1 cellular context compared by ENCODE assay signal in genomic region chr5:67773439-67773988, GRCh38.
A peak's percentile ranks its signal among the peaks of the same experiment; 100 is the strongest.
TF ChIP-seq lines count a peak whose summit lies in the region.

No MANE protein-coding gene starts in this region.

TF ChIP-seq in HepG2, 621 proteins besides CTCF, POLR2A, EP300 and RAD21 (continued from another document and continues in another):
- TF ChIP-seq LRRFIP1 (CRISPR knock-in tag; conservative IDR thresholded peaks at IDR 0.05) (no peak), MED13 (CRISPR knock-in tag; IDR thresholded peaks at IDR 0.05) (0 out of 2 replicates have a peak, but pooled peaks have one; percentile 25), SOX13 (IDR thresholded peaks at IDR 0.05) (no peak), SOX13 (CRISPR knock-in tag; conservative IDR thresholded peaks at IDR 0.05 in 1 of 2, IDR thresholded peaks at IDR 0.05 in 1 of 2) (peak in 1 of 2 experiments; percentile 82; a peak in 2 of 4 replicates), ZNF710 (CRISPR knock-in tag; IDR thresholded peaks at IDR 0.05; ENCODE audit: borderline replicate concordance) (peak; percentile 71; the same call in 1 of the 2 replicates), SOX6 (IDR thresholded peaks at IDR 0.05) (no peak), SOX6 (CRISPR knock-in tag; IDR thresholded peaks at IDR 0.05) (peak; percentile 62), CREM (IDR thresholded peaks at IDR 0.05) (peak; percentile 50; the same call in 1 of the 2 replicates), CREM (CRISPR knock-in tag; IDR thresholded peaks at IDR 0.05) (no peak), TCF7 (IDR thresholded peaks at IDR 0.05; ENCODE audit: low read depth) (peak; percentile 49; the same call in 1 of the 2 replicates), NFE2 (CRISPR knock-in tag; IDR thresholded peaks at IDR 0.05) (0 out of 2 replicates have a peak, but pooled peaks have one; percentile 47), KDM5A (IDR thresholded peaks at IDR 0.05; ENCODE audit: borderline replicate concordance, low read length) (no peak), PHF5A (CRISPR knock-in tag; IDR thresholded peaks at IDR 0.05; ENCODE audit: low read depth, unreplicated experiment) (peak; percentile 25), MED1 (CRISPR knock-in tag; IDR thresholded peaks at IDR 0.05) (peak; percentile 48), SOX5 (CRISPR knock-in tag; IDR thresholded peaks at IDR 0.05; ENCODE audit: borderline replicate concordance) (peak; percentile 74), HNRNPL (IDR thresholded peaks at IDR 0.05; ENCODE audit: low read depth, low read length) (no peak), FOXP1 (IDR thresholded peaks at IDR 0.05) (no peak), FOXP1 (CRISPR knock-in tag; IDR thresholded peaks at IDR 0.05) (peak; percentile 18; the same call in 1 of the 2 replicates), ZMYM4 (CRISPR knock-in tag; IDR thresholded peaks at IDR 0.05) (peak; percentile 38; the same call in 1 of the 2 replicates), CBFB (CRISPR knock-in tag; IDR thresholded peaks at IDR 0.05) (no peak), SRF (IDR thresholded peaks at IDR 0.05; ENCODE audit: low read depth, low read length) (peak; percentile 97), RXRB (CRISPR knock-in tag; IDR thresholded peaks at IDR 0.05; ENCODE audit: borderline replicate concordance) (peak; percentile 24; the same call in 1 of the 2 replicates), ASH2L (IDR thresholded peaks at IDR 0.05; ENCODE audit: insufficient read length, low read depth, low read length) (peak; percentile 35), HOMEZ (CRISPR knock-in tag; IDR thresholded peaks at IDR 0.05; ENCODE audit: low read depth) (0 out of 2 replicates have a peak, but pooled peaks have one; percentile 11), USF2 (IDR thresholded peaks at IDR 0.05; ENCODE audit: low read depth, low read length) (no peak), USF2 (CRISPR knock-in tag; IDR thresholded peaks at IDR 0.05; ENCODE audit: borderline replicate concordance) (peak; percentile 68), ZNF644 (CRISPR knock-in tag; IDR thresholded peaks at IDR 0.05; ENCODE audit: low read depth) (peak; percentile 46; the same call in 1 of the 2 replicates), ZFP91 (CRISPR knock-in tag; IDR thresholded peaks at IDR 0.05; ENCODE audit: borderline replicate concordance) (no peak)
- TF ChIP-seq, protein P1, sequence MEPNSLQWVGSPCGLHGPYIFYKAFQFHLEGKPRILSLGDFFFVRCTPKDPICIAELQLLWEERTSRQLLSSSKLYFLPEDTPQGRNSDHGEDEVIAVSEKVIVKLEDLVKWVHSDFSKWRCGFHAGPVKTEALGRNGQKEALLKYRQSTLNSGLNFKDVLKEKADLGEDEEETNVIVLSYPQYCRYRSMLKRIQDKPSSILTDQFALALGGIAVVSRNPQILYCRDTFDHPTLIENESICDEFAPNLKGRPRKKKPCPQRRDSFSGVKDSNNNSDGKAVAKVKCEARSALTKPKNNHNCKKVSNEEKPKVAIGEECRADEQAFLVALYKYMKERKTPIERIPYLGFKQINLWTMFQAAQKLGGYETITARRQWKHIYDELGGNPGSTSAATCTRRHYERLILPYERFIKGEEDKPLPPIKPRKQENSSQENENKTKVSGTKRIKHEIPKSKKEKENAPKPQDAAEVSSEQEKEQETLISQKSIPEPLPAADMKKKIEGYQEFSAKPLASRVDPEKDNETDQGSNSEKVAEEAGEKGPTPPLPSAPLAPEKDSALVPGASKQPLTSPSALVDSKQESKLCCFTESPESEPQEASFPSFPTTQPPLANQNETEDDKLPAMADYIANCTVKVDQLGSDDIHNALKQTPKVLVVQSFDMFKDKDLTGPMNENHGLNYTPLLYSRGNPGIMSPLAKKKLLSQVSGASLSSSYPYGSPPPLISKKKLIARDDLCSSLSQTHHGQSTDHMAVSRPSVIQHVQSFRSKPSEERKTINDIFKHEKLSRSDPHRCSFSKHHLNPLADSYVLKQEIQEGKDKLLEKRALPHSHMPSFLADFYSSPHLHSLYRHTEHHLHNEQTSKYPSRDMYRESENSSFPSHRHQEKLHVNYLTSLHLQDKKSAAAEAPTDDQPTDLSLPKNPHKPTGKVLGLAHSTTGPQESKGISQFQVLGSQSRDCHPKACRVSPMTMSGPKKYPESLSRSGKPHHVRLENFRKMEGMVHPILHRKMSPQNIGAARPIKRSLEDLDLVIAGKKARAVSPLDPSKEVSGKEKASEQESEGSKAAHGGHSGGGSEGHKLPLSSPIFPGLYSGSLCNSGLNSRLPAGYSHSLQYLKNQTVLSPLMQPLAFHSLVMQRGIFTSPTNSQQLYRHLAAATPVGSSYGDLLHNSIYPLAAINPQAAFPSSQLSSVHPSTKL (CRISPR knock-in tag; IDR thresholded peaks at IDR 0.05): peak; percentile 50
- TF ChIP-seq, protein P2, sequence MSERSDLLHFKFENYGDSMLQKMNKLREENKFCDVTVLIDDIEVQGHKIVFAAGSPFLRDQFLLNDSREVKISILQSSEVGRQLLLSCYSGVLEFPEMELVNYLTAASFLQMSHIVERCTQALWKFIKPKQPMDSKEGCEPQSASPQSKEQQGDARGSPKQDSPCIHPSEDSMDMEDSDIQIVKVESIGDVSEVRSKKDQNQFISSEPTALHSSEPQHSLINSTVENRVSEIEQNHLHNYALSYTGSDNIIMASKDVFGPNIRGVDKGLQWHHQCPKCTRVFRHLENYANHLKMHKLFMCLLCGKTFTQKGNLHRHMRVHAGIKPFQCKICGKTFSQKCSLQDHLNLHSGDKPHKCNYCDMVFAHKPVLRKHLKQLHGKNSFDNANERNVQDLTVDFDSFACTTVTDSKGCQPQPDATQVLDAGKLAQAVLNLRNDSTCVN (CRISPR knock-in tag; IDR thresholded peaks at IDR 0.05; ENCODE audit: borderline replicate concordance): peak; percentile 94
- TF ChIP-seq, protein P3, sequence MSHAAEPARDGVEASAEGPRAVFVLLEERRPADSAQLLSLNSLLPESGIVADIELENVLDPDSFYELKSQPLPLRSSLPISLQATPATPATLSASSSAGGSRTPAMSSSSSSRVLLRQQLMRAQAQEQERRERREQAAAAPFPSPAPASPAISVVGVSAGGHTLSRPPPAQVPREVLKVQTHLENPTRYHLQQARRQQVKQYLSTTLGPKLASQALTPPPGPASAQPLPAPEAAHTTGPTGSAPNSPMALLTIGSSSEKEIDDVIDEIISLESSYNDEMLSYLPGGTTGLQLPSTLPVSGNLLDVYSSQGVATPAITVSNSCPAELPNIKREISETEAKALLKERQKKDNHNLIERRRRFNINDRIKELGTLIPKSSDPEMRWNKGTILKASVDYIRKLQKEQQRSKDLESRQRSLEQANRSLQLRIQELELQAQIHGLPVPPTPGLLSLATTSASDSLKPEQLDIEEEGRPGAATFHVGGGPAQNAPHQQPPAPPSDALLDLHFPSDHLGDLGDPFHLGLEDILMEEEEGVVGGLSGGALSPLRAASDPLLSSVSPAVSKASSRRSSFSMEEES (CRISPR knock-in tag; IDR thresholded peaks at IDR 0.05): peak; percentile 83; the same call in 1 of the 2 replicates
- TF ChIP-seq, protein P4, sequence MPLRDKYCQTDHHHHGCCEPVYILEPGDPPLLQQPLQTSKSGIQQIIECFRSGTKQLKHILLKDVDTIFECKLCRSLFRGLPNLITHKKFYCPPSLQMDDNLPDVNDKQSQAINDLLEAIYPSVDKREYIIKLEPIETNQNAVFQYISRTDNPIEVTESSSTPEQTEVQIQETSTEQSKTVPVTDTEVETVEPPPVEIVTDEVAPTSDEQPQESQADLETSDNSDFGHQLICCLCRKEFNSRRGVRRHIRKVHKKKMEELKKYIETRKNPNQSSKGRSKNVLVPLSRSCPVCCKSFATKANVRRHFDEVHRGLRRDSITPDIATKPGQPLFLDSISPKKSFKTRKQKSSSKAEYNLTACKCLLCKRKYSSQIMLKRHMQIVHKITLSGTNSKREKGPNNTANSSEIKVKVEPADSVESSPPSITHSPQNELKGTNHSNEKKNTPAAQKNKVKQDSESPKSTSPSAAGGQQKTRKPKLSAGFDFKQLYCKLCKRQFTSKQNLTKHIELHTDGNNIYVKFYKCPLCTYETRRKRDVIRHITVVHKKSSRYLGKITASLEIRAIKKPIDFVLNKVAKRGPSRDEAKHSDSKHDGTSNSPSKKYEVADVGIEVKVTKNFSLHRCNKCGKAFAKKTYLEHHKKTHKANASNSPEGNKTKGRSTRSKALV (CRISPR knock-in tag; IDR thresholded peaks at IDR 0.05): 0 out of 2 replicates have a peak, but pooled peaks have one; percentile 24
- TF ChIP-seq, protein P5, sequence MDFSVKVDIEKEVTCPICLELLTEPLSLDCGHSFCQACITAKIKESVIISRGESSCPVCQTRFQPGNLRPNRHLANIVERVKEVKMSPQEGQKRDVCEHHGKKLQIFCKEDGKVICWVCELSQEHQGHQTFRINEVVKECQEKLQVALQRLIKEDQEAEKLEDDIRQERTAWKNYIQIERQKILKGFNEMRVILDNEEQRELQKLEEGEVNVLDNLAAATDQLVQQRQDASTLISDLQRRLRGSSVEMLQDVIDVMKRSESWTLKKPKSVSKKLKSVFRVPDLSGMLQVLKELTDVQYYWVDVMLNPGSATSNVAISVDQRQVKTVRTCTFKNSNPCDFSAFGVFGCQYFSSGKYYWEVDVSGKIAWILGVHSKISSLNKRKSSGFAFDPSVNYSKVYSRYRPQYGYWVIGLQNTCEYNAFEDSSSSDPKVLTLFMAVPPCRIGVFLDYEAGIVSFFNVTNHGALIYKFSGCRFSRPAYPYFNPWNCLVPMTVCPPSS (IDR thresholded peaks at IDR 0.05): no peak
